ENCODE assay signal across 8 cellular contexts in genomic region chr19:46975918-46976782, GRCh38. TPM values are rescaled to one million over a fixed set of nuclear protein-coding genes. Genes with fewer than 3 reads are reported as not detected.
DNase-seq lines count a peak whose midpoint lies in the region; ATAC-seq and TF ChIP-seq lines count a peak whose summit lies in the region.

No MANE protein-coding gene starts in this region.

- H3K27ac ChIP-seq in SK-N-SH (ENCODE audit: low read depth in 2 of 2, low read length in 1 of 2) (peak overlapping the region; percentile 82 to 91), fibroblast of lung (ENCODE audit: insufficient read depth, low read length) (peak overlapping the region; percentile 80), muscle layer of colon (ENCODE audit: low read depth, low read length) (peak overlapping the region; percentile 71)

- no peaks in the 10 kb centered on the region for H3K9me2 ChIP-seq in SK-N-SH

- H3K36me3 Mint-ChIP-seq in Caco-2 (ENCODE audit: insufficient read depth, unreplicated experiment): peaks cover 62% of the 10 kb centered on the region

- ATAC-seq in HG02759 (IDR thresholded peaks at IDR 0.05; ENCODE audit: unreplicated experiment): no peak

- peaks cover 48% of the 10 kb centered on the region for H3K4me1 ChIP-seq in Caco-2
- H3K4me1 ChIP-seq in SK-N-SH (ENCODE audit: control insufficient read depth in 1 of 2, insufficient read depth in 2 of 2, low read depth in 1 of 2, low read length in 1 of 2): peaks cover 29 to 48% of the 10 kb centered on the region in 2 experiments
- peaks cover 34% of the 10 kb centered on the region for H3K4me1 ChIP-seq in fibroblast of lung (ENCODE audit: control insufficient read depth, extremely low read depth, insufficient read depth, low read length)
- H3K4me1 ChIP-seq in muscle layer of colon (ENCODE audit: insufficient read depth, low read length): peaks cover 62% of the 10 kb centered on the region

- CTCF ChIA-PET in Caco-2 (lab: Charles Lee): interaction anchor here (0.6 to 1.5 kb wide), 6 partner anchors 15 to 362 kb away, joined by 3 to 8 read pairs (median 4); no protein-coding TSS in a partner anchor
- CTCF ChIA-PET in SK-N-SH (lab: Yijun Ruan, JAX): interaction anchor here (0.7 to 3.0 kb wide), 7 partner anchors 9 to 120 kb away, joined by 3 to 17 read pairs (median 4); no protein-coding TSS in a partner anchor

- H3F3A ChIP-seq in SK-N-SH (replicated peaks; ENCODE audit: insufficient read depth): peaks cover 48% of the 10 kb centered on the region

- no TSS peak for BruUV-seq in Caco-2 (replicated peaks; lab: Mats Ljungman, UMichigan)

- H3K4me1 Mint-ChIP-seq in Caco-2 (ENCODE audit: low read depth, unreplicated experiment): peaks cover 40% of the 10 kb centered on the region

- peaks cover 4% of the 10 kb centered on the region; the same call in 1 of the 2 replicates for H4K20me1 ChIP-seq in SK-N-SH (ENCODE audit: insufficient read depth)
- H4K20me1 ChIP-seq in fibroblast of lung (ENCODE audit: control insufficient read depth, extremely low read depth, insufficient read depth, low read length): no peaks in the 10 kb centered on the region

- peak overlapping the region; percentile 98 for H3K27ac Mint-ChIP-seq in Caco-2 (ENCODE audit: unreplicated experiment)

- WGBS in SK-N-SH (ENCODE audit: low lambda C conversion rate): 30% methylated on average over 9 of the region's 18 CpGs

- H3K4me3 ChIP-seq in Caco-2 (ENCODE audit: low read depth, low read length): no peak overlapping the region
- H3K4me3 ChIP-seq in SK-N-SH (ENCODE audit: low read depth in 2 of 2, low read length in 1 of 2): no peak overlapping the region
- H3K4me3 ChIP-seq in fibroblast of lung (replicated peaks in 1 of 4; ENCODE audit: control extremely low read depth in 1 of 4, insufficient read depth in 1 of 4, low read depth in 3 of 4, low read length in 4 of 4): peak overlapping the region in 2 of 4 experiments; percentile 5 to 11
- H3K4me3 ChIP-seq in muscle layer of colon (ENCODE audit: low read depth in 1 of 2, low read length in 2 of 2): peak overlapping the region in 1 of 2 donors; percentile 21

- H3K9me3 ChIP-seq in Caco-2 (no peaks in the 10 kb centered on the region), SK-N-SH (no peaks in the 10 kb centered on the region), fibroblast of lung (ENCODE audit: control insufficient read depth, insufficient read depth, low read depth, low read length) (no peaks in the 10 kb centered on the region), muscle layer of colon (ENCODE audit: low read length) (no peaks in the 10 kb centered on the region)

- H3K79me2 ChIP-seq in SK-N-SH (ENCODE audit: insufficient read depth): peaks cover 71% of the 10 kb centered on the region
- peaks cover 12% of the 10 kb centered on the region for H3K79me2 ChIP-seq in fibroblast of lung (ENCODE audit: control insufficient read depth, insufficient read depth, low read length)

- H3K27me3 Mint-ChIP-seq in Caco-2 (ENCODE audit: insufficient read depth, unreplicated experiment): no peaks in the 10 kb centered on the region

- peak overlapping the region; percentile 43 for H3K9ac ChIP-seq in SK-N-SH
- H3K9ac ChIP-seq in fibroblast of lung (ENCODE audit: insufficient read depth, low read length): peak overlapping the region; percentile 35
- H3K9ac ChIP-seq in muscle layer of colon (ENCODE audit: low read length): no peak overlapping the region

- H3K27me3 ChIP-seq in Caco-2 (replicated peaks; ENCODE audit: control insufficient read depth, insufficient read depth, low read length): no peaks in the 10 kb centered on the region
- H3K27me3 ChIP-seq in SK-N-SH (ENCODE audit: insufficient read depth): no peaks in the 10 kb centered on the region
- H3K27me3 ChIP-seq in fibroblast of lung (ENCODE audit: control insufficient read depth, insufficient read depth, low read length): no peaks in the 10 kb centered on the region
- no peaks in the 10 kb centered on the region for H3K27me3 ChIP-seq in muscle layer of colon (ENCODE audit: control insufficient read depth in 1 of 2, insufficient read depth in 2 of 2, low read length in 2 of 2)

- H3K9me3 Mint-ChIP-seq in Caco-2 (ENCODE audit: unreplicated experiment): no peaks in the 10 kb centered on the region

- in situ Hi-C loops in GM13977 (cut with MboI; ENCODE audit: low pct_unique_long_range_greater_than_20kb, low sequenced_read_pairs, unreplicated experiment): no loop called here

- POLR2A ChIA-PET in Caco-2 (lab: Charles Lee) (interaction anchor here (0.6 to 1.1 kb wide), 4 partner anchors 86 to 204 kb away, joined by 3 to 5 read pairs (median 4); partner anchors contain the start of gene ZC3H4), SK-N-SH (lab: Yijun Ruan, JAX) (interaction anchor here (1.3 kb wide), 1 partner anchor 9 kb away, joined by 5 read pairs; no protein-coding TSS in a partner anchor)

- no peak; a peak in 1 of 4 replicates for TF ChIP-seq EP300 in SK-N-SH (IDR thresholded peaks at IDR 0.05; ENCODE audit: borderline replicate concordance in 1 of 2, low read depth in 1 of 2, low read length in 1 of 2)

- H3K4me3 Mint-ChIP-seq in Caco-2 (ENCODE audit: unreplicated experiment): peak overlapping the region; percentile 56

- H3K4me2 ChIP-seq in SK-N-SH (peak overlapping the region; percentile 69), fibroblast of lung (ENCODE audit: extremely low read depth, insufficient read depth, low read length) (peak overlapping the region; percentile 20)

- no peaks in the 10 kb centered on the region; the same call in 1 of the 2 replicates for H3K36me3 ChIP-seq in Caco-2 (ENCODE audit: control insufficient read depth, insufficient read depth, low read length)
- H3K36me3 ChIP-seq in SK-N-SH (replicated peaks in 1 of 2; ENCODE audit: control insufficient read depth in 1 of 2, insufficient read depth in 2 of 2, low read length in 1 of 2): peaks cover 2 to 4% of the 10 kb centered on the region in 2 experiments
- peaks cover 3% of the 10 kb centered on the region for H3K36me3 ChIP-seq in fibroblast of lung (ENCODE audit: control insufficient read depth, insufficient read depth, low read length)
- no peaks in the 10 kb centered on the region for H3K36me3 ChIP-seq in muscle layer of colon (ENCODE audit: insufficient read depth, low read length)

- TF ChIP-seq CTCF in Caco-2 (IDR thresholded peaks at IDR 0.05; ENCODE audit: insufficient read depth in 1 of 2, low read depth in 1 of 2, low read length in 1 of 2, severe bottlenecking in 1 of 2, unreplicated experiment in 1 of 2) (no peak), SK-N-SH (IDR thresholded peaks at IDR 0.05) (no peak), fibroblast of lung (conservative IDR thresholded peaks at IDR 0.05 in 1 of 2, IDR thresholded peaks at IDR 0.05 in 1 of 2; ENCODE audit: low read depth in 1 of 2, low read length in 2 of 2) (no peak), GM13977 (IDR thresholded peaks at IDR 0.05; ENCODE audit: extremely low read depth, insufficient read depth, missing control alignments) (no peak)

- peak; percentile 5; the same call in 1 of the 2 replicates for TF ChIP-seq RAD21 in SK-N-SH (IDR thresholded peaks at IDR 0.05; ENCODE audit: low read length)

- intact Hi-C loops in Caco-2 (cut with micrococcal nuclease; ENCODE audit: unreplicated experiment): loop anchor here (5.0 to 10.0 kb wide), 3 partner anchors 34 to 111 kb away; partner anchors contain the start of gene ARHGAP35

- DNase-seq in Caco-2 (peak; percentile 68 to 86), SK-N-SH (peak; percentile 69), fibroblast of lung (ENCODE audit: low read depth in 2 of 2) (peak; percentile 97 to 100), GM13977 (ENCODE audit: low spot score) (no peak), NCI-H146 (lab: John Stamatoyannopoulos, UW) (no peak)
- DNase-seq in NK-92 treated with Interleukin-12 subunit alpha and Interleukin-12 subunit beta, amount 100 ng/mL, for 24 hours (lab: John Stamatoyannopoulos, UW): no peak

- no peak overlapping the region for H2AFZ ChIP-seq in SK-N-SH (ENCODE audit: low read depth)
- H2AFZ ChIP-seq in fibroblast of lung (ENCODE audit: low read length): no peak overlapping the region

TF ChIP-seq in SK-N-SH, 30 proteins besides CTCF, POLR2A, EP300 and RAD21 (continues in another document):
- TF ChIP-seq SMC3 (IDR thresholded peaks at IDR 0.05; ENCODE audit: low read depth, low read length): 0 out of 2 replicates have a peak, but pooled peaks have one; percentile 18
- no peak for TF ChIP-seq USF1 (IDR thresholded peaks at IDR 0.05; ENCODE audit: borderline replicate concordance, low read depth)
- TF ChIP-seq FOXJ3 (CRISPR knock-in tag; IDR thresholded peaks at IDR 0.05): no peak
- TF ChIP-seq USF2 (IDR thresholded peaks at IDR 0.05; ENCODE audit: borderline replicate concordance, low read depth, low read length): no peak
- no peak for TF ChIP-seq IRF3 (IDR thresholded peaks at IDR 0.05; ENCODE audit: low read depth, low read length)
- peak; percentile 20 for TF ChIP-seq CHD2 (IDR thresholded peaks at IDR 0.05; ENCODE audit: low read length, partially characterized antibody)

RNA-seq across cellular contexts. Expression of gene NPAS1, which starts 43.5 kb away (rescaled TPM):
- total RNA-seq in Caco-2 (2022) (1.8 and 2.8 TPM in 2 replicates), fibroblast of lung (0.26 and 0.33 TPM in 2 replicates)
- polyA plus RNA-seq in SK-N-SH (2012; rRNA removed) (1.0 and 1.1 TPM in 2 replicates), fibroblast of lung (0.22 and 0.34 TPM in 2 replicates)
- polyA plus RNA-seq in SK-N-SH (2012; cell fraction: cytosol; rRNA removed): 0.62 and 1.00 TPM in 2 replicates
- 2.6 and 3.8 TPM in 2 replicates for polyA plus RNA-seq in SK-N-SH (2012; cell fraction: nucleus; rRNA removed)
- 0.84 and 0.88 TPM in 2 replicates for polyA plus RNA-seq in fibroblast of lung (2012)
- 0.44 and 0.71 TPM in 2 replicates for polyA minus RNA-seq in fibroblast of lung (ENCODE audit: low replicate concordance)

Comparison
In these comparisons a context has a peak if more than half of its experiments do, and no peak if none do; other contexts are left out.
1. DNase-seq: peak in Caco-2 (2 of 2), SK-N-SH (single experiment) and fibroblast of lung (2 of 2); none in GM13977 (single experiment), NK-92 treated with Interleukin-12 subunit alpha and Interleukin-12 subunit beta, amount 100 ng/mL, for 24 hours (single experiment) and NCI-H146 (single experiment).
2. Peak in every context shown above with its lines, with median percentiles within 50 percentile points of each other: H3K27ac ChIP-seq.